In genomic region chr18:3044931-3045698, GRCh38 we compare ENCODE assay signal across 9 cellular contexts. TPM values are rescaled to one million over a fixed set of nuclear protein-coding genes. Genes with fewer than 3 reads are reported as not detected.
A peak's percentile ranks its signal among the peaks of the same experiment; 100 is the strongest.
DNase-seq lines count a peak whose midpoint lies in the region; ATAC-seq and TF ChIP-seq lines count a peak whose summit lies in the region.
"Had no signal": no experiment of that assay in that cellular context is flagged by ENCODE, and none has a peak within 500 bp of the region (broad histone marks: within the 10 kb centered on the region; RNA-seq: fewer than 3 reads in every experiment).

No MANE protein-coding gene starts in this region.

- no peaks in the 10 kb centered on the region for H3K9me3 Mint-ChIP-seq in natural killer cell

- H3K27ac Mint-ChIP-seq in natural killer cell: no peak overlapping the region

- no peaks in the 10 kb centered on the region for H3K36me3 Mint-ChIP-seq in natural killer cell

- DNase-seq in NCI-H1417 (lab: John Stamatoyannopoulos, UW): peak in 2 of 3 experiments; percentile 55 to 56
- no peak for DNase-seq in NCI-H1417 treated with DMSO at 0.1 percent for 48 hours (lab: John Stamatoyannopoulos, UW)
- peak; percentile 93 for DNase-seq in NCI-H524 treated with DMSO at 0.1 percent for 48 hours (lab: John Stamatoyannopoulos, UW)
- DNase-seq in fibroblast of peridontal ligament (ENCODE audit: extremely low read depth): peak; percentile 15
- peak; percentile 37 for DNase-seq in pons (ENCODE audit: low spot score)
- DNase-seq in natural killer cell: no peak
- DNase-seq: activated T-cell treated with anti-CD3 and anti-CD28 coated beads for 4 hours had no signal

- no peak for TF ChIP-seq CTCF in natural killer cell (IDR thresholded peaks at IDR 0.05)

- ATAC-seq in GM21619 (IDR thresholded peaks at IDR 0.05; ENCODE audit: unreplicated experiment) (no peak), natural killer cell (no peak), GM19351 (IDR thresholded peaks at IDR 0.05; ENCODE audit: unreplicated experiment) (no peak)

- H3K4me1 Mint-ChIP-seq in natural killer cell: peaks cover 4 to 6% of the 10 kb centered on the region in 2 donors

- H3K27me3 Mint-ChIP-seq in natural killer cell (ENCODE audit: low read depth in 2 of 2): peaks cover 0 to 2% of the 10 kb centered on the region in 2 donors

- no peak overlapping the region for H3K4me3 Mint-ChIP-seq in natural killer cell

- intact Hi-C loops in natural killer cell (cut with micrococcal nuclease): no loop called here

RNA-seq across cellular contexts. Expression of gene LPIN2, which starts 32.2 kb away (rescaled TPM):
- 10 to 100 TPM; 32.9 to 58.8 (median 57.1) TPM for total RNA-seq in natural killer cell

Comparison
In these comparisons a context has a peak if more than half of its experiments do, and no peak if none do; other contexts are left out.
1. DNase-seq: peak in NCI-H1417 (2 of 3), NCI-H524 treated with DMSO at 0.1 percent for 48 hours (single experiment), fibroblast of peridontal ligament (single experiment) and pons (single experiment); none in NCI-H1417 treated with DMSO at 0.1 percent for 48 hours (single experiment) and natural killer cell (single experiment).